In genomic region chr1:162587761-162588260, GRCh38 we compare ENCODE assay signal across 16 cellular contexts.
"Had no signal": no experiment of that assay in that cellular context is flagged by ENCODE, and none has a peak within 500 bp of the region (broad histone marks: within the 10 kb centered on the region; RNA-seq: fewer than 3 reads in every experiment).

No MANE protein-coding gene starts in this region.

- H3K9me3 Mint-ChIP-seq: T-cell had no signal

- H3K27ac Mint-ChIP-seq: T-cell had no signal

- H3K9me3 ChIP-seq: MG63, SJCRH30 had no signal

- H3K4me3 ChIP-seq: MG63, SJCRH30 had no signal

- H3K4me3 Mint-ChIP-seq: T-cell had no signal

- H3K4me1 Mint-ChIP-seq: T-cell had no signal

- H3K4me1 ChIP-seq: SJCRH30 had no signal

- DNase-seq: MG63; NCI-H1436; NCI-H187; NCI-H2081 treated with DMSO at 0.1 percent for 48 hours; NCI-H226; NCI-H510A; NCI-H524 treated with DMSO at 0.1 percent for 48 hours; NCI-H69; NK-92 treated with Interleukin-12 subunit alpha and Interleukin-12 subunit beta, amount 100 ng/mL, for 24 hours; SHP77 treated with DMSO at 0.1 percent for 48 hours; SJCRH30; SW 1271; T-cell had no signal

- H3K27me3 Mint-ChIP-seq: T-cell had no signal

- H3K27ac ChIP-seq: SJCRH30 had no signal

- ATAC-seq: Panc1, PC-3, Right ventricle myocardium inferior, T-cell had no signal

- H3K27me3 ChIP-seq: MG63, SJCRH30 had no signal
